9 cellular contexts compared by ENCODE assay signal in genomic region chr6:15245361-15246216, GRCh38. TPM values are rescaled to one million over a fixed set of nuclear protein-coding genes. Genes with fewer than 3 reads are reported as not detected.
DNase-seq lines count a peak whose midpoint lies in the region; ATAC-seq, FAIRE-seq and TF ChIP-seq lines count a peak whose summit lies in the region.
"Had no signal": no experiment of that assay in that cellular context is flagged by ENCODE, and none has a peak within 500 bp of the region (broad histone marks: within the 10 kb centered on the region; RNA-seq: fewer than 3 reads in every experiment).

TSS of gene JARID2 (plus strand) at chr6:15246069. CDS start at chr6:15246540, 471 bp downstream.

- no peak for FAIRE-seq in keratinocyte (lab: Jason Lieb, UNC)
- FAIRE-seq: colon had no signal

- no peaks in the 10 kb centered on the region for H3K27me3 ChIP-seq in keratinocyte (ENCODE audit: control insufficient read depth, extremely low read depth, insufficient read depth, low read length)

- H4K20me1 ChIP-seq in keratinocyte (ENCODE audit: control insufficient read depth, extremely low read depth, insufficient read depth, low read length), result peaks cover 4% of the 10 kb centered on the region

- H3K27ac ChIP-seq in keratinocyte (ENCODE audit: control insufficient read depth, insufficient read depth, low read length), result peak within 1 kb of the TSS; percentile 92

- H2AFZ ChIP-seq in keratinocyte (ENCODE audit: control insufficient read depth, low read length), result peak within 1 kb of the TSS; percentile 89

- DNase-seq in AML-193 (lab: John Stamatoyannopoulos, UW) (peak; percentile 97 to 98), NCI-H460 (ENCODE audit: extremely low read depth, low read depth) (peak; percentile 94), cerebellar cortex (ENCODE audit: low spot score) (peak; percentile 99), keratinocyte (ENCODE audit: low read depth, low spot score) (peak; percentile 78)
- DNase-seq in activated CD4-positive, CD25-positive, alpha-beta regulatory T cell treated with anti-CD3 and anti-CD28 coated beads, Interleukin-2, amount 50 U/mL, for 72 hours, result peak; percentile 91
- peak; percentile 95 to 98 (median 96) for DNase-seq in stimulated activated CD4-positive, alpha-beta T cell treated with anti-CD3 and anti-CD28 coated beads, Interleukin-12 subunit alpha, Interleukin-12 subunit beta, amount 100 ng/mL, for 48 hours (ENCODE audit: low read depth in 2 of 3, low spot score in 1 of 3)

- dilution Hi-C loops in keratinocyte (cut with MboI; ENCODE audit: extremely low pct_ligation_motif_present, low sequenced_read_pairs), result no loop called here

- no peaks in the 10 kb centered on the region for H3K36me3 ChIP-seq in keratinocyte (ENCODE audit: control insufficient read depth in 2 of 2, extremely low read depth in 1 of 2, insufficient read depth in 2 of 2, low read length in 2 of 2)

- peak within 1 kb of the TSS; percentile 89 for H3K9ac ChIP-seq in keratinocyte (ENCODE audit: control insufficient read depth, extremely low read depth, insufficient read depth, low read length)

- peaks cover 26% of the 10 kb centered on the region for H3K4me1 ChIP-seq in keratinocyte (ENCODE audit: control insufficient read depth, extremely low read depth, insufficient read depth, low read length)

- peak within 1 kb of the TSS; percentile 78 to 100 (median 94) for H3K4me3 ChIP-seq in keratinocyte (ENCODE audit: control insufficient read depth in 2 of 3, extremely low read depth in 1 of 3, insufficient read depth in 2 of 3, low read depth in 1 of 3, low read length in 3 of 3)

- TF ChIP-seq POLR2A in GM19099 (IDR thresholded peaks at IDR 0.05; ENCODE audit: extremely low read depth, insufficient read length, low read depth), result peak; percentile 52

- no peaks in the 10 kb centered on the region for H3K9me1 ChIP-seq in keratinocyte (ENCODE audit: control insufficient read depth, extremely low read depth, insufficient read depth, low read length)

- H3K79me2 ChIP-seq in keratinocyte (ENCODE audit: control insufficient read depth, insufficient read depth, low read length), result peaks cover 40% of the 10 kb centered on the region

- H3K4me2 ChIP-seq in keratinocyte (ENCODE audit: control insufficient read depth, extremely low read depth, insufficient read depth, low read depth, low read length), result peak within 1 kb of the TSS; percentile 85

- ATAC-seq in HG03378 (IDR thresholded peaks at IDR 0.05; ENCODE audit: unreplicated experiment), result peak; percentile 54

- no peak for TF ChIP-seq CTCF in keratinocyte (optimal IDR thresholded peaks at IDR 0.05 in 1 of 3, IDR thresholded peaks at IDR 0.05 in 1 of 3, conservative IDR thresholded peaks at IDR 0.05 in 1 of 3; ENCODE audit: extremely low read depth in 1 of 3, insufficient read depth in 2 of 3, low read length in 3 of 3)

- no peaks in the 10 kb centered on the region for H3K9me3 ChIP-seq in keratinocyte (ENCODE audit: control insufficient read depth, low read depth, low read length)

RNA-seq across cellular contexts. Expression of gene JARID2, which starts in this region (rescaled TPM):
- 3.2 and 3.5 TPM in 2 replicates for total RNA-seq in NCI-H460 (2014; rRNA removed; shearing (Covaris generic))
- 3.1 and 5.1 TPM in 2 replicates for polyA plus RNA-seq in NCI-H460 (2014; cell fraction: nucleus; rRNA removed)
- polyA plus RNA-seq in keratinocyte, result 10.2 to 18.9 TPM (median 11.0 TPM) in 3 replicates
- 6.7 TPM for polyA plus RNA-seq in keratinocyte (2011; ENCODE audit: low read depth)
- polyA plus RNA-seq in keratinocyte (2011; cell fraction: cytosol; rRNA removed), result 8.1 and 8.2 TPM in 2 replicates
- 27.9 and 30.7 TPM in 2 replicates for polyA plus RNA-seq in keratinocyte (2011; cell fraction: nucleus; rRNA removed)
- polyA plus RNA-seq in keratinocyte (2012; ENCODE audit: low replicate concordance), result 8.8 and 18.5 TPM in 2 replicates
- polyA minus RNA-seq in keratinocyte, result 19.5 to 23.1 TPM (median 22.5 TPM) in 3 replicates
- polyA minus RNA-seq in keratinocyte (2011; cell fraction: cytosol; rRNA and poly(A)+ RNA removed), result 12.3 TPM
- 25.2 and 39.8 TPM in 2 replicates for polyA minus RNA-seq in keratinocyte (2011; cell fraction: nucleus; rRNA and poly(A)+ RNA removed)

Comparison
In these comparisons a context has a peak if more than half of its experiments do, and no peak if none do; other contexts are left out.
1. Peak in every context shown above with its lines: DNase-seq, ATAC-seq, H3K4me3 ChIP-seq and H3K27ac ChIP-seq.